2 cellular contexts compared by ENCODE assay signal in the genomic region with DNA sequence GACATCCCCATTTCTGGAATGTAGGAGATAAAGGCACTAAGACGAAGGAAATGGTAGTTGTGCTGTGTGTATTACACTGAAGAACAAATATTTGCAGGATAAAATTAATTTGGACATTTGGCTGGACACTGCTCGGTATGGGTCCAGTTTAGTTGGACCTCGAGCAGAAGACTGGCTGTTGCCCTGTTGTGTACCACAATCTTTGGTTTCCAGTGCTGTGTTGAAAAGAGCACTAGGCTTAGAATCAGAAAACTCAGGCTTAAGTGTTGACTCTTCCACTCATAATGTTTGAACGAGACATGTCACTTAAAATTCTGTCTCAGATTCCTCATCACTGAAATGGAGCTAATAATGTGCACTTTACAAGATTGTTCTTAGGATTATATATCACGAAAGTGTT.
TF ChIP-seq lines count a peak whose summit lies in the region.

No MANE protein-coding gene starts in this region.

TF ChIP-seq in SK-N-SH, 30 proteins besides CTCF, POLR2A, EP300 and RAD21 (continued from another document):
- TF ChIP-seq FOXJ3 (CRISPR knock-in tag; IDR thresholded peaks at IDR 0.05) (no peak), SMC3 (IDR thresholded peaks at IDR 0.05; ENCODE audit: low read depth, low read length) (no peak), SIN3A (IDR thresholded peaks at IDR 0.05; ENCODE audit: borderline replicate concordance, low read depth, low read length) (no peak), TEAD4 (IDR thresholded peaks at IDR 0.05; ENCODE audit: borderline replicate concordance, insufficient read depth) (no peak), POLR2AphosphoS5 (IDR thresholded peaks at IDR 0.05; ENCODE audit: low read depth, low read length) (no peak), ZBTB33 (IDR thresholded peaks at IDR 0.05; ENCODE audit: borderline replicate concordance, low read depth) (no peak), TCF12 (IDR thresholded peaks at IDR 0.05) (no peak), RCOR1 (IDR thresholded peaks at IDR 0.05; ENCODE audit: low read length) (no peak), TAF1 (IDR thresholded peaks at IDR 0.05; ENCODE audit: borderline replicate concordance, low read depth, low read length) (no peak), USF1 (IDR thresholded peaks at IDR 0.05; ENCODE audit: borderline replicate concordance, low read depth) (no peak), MAX (IDR thresholded peaks at IDR 0.05; ENCODE audit: low read depth) (no peak)
- TF ChIP-seq, protein P1, sequence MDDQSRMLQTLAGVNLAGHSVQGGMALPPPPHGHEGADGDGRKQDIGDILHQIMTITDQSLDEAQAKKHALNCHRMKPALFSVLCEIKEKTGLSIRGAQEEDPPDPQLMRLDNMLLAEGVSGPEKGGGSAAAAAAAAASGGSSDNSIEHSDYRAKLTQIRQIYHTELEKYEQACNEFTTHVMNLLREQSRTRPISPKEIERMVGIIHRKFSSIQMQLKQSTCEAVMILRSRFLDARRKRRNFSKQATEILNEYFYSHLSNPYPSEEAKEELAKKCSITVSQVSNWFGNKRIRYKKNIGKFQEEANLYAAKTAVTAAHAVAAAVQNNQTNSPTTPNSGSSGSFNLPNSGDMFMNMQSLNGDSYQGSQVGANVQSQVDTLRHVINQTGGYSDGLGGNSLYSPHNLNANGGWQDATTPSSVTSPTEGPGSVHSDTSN (IDR thresholded peaks at IDR 0.05): no peak

TF ChIP-seq in SK-N-SH treated with all-trans-retinoic acid at 6 μM for 48 hours, 23 proteins besides CTCF, POLR2A, EP300 and RAD21:
- TF ChIP-seq, protein P2, sequence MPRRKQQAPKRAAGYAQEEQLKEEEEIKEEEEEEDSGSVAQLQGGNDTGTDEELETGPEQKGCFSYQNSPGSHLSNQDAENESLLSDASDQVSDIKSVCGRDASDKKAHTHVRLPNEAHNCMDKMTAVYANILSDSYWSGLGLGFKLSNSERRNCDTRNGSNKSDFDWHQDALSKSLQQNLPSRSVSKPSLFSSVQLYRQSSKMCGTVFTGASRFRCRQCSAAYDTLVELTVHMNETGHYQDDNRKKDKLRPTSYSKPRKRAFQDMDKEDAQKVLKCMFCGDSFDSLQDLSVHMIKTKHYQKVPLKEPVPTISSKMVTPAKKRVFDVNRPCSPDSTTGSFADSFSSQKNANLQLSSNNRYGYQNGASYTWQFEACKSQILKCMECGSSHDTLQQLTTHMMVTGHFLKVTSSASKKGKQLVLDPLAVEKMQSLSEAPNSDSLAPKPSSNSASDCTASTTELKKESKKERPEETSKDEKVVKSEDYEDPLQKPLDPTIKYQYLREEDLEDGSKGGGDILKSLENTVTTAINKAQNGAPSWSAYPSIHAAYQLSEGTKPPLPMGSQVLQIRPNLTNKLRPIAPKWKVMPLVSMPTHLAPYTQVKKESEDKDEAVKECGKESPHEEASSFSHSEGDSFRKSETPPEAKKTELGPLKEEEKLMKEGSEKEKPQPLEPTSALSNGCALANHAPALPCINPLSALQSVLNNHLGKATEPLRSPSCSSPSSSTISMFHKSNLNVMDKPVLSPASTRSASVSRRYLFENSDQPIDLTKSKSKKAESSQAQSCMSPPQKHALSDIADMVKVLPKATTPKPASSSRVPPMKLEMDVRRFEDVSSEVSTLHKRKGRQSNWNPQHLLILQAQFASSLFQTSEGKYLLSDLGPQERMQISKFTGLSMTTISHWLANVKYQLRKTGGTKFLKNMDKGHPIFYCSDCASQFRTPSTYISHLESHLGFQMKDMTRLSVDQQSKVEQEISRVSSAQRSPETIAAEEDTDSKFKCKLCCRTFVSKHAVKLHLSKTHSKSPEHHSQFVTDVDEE (CRISPR knock-in tag; IDR thresholded peaks at IDR 0.05): no peak
- no peak for TF ChIP-seq ZNF565 (CRISPR knock-in tag; conservative IDR thresholded peaks at IDR 0.05; ENCODE audit: low read depth)
- no peak for TF ChIP-seq CSDC2 (CRISPR knock-in tag; IDR thresholded peaks at IDR 0.05)
